Comparison of ENCODE assay signal across 10 cellular contexts in genomic region chr3:11592460-11593298, GRCh38. TPM values are rescaled to one million over a fixed set of nuclear protein-coding genes. Genes with fewer than 3 reads are reported as not detected.
DNase-seq lines count a peak whose midpoint lies in the region; ATAC-seq and TF ChIP-seq lines count a peak whose summit lies in the region.
"Had no signal": no experiment of that assay in that cellular context is flagged by ENCODE, and none has a peak within 500 bp of the region (broad histone marks: within the 10 kb centered on the region; RNA-seq: fewer than 3 reads in every experiment).

No MANE protein-coding gene starts in this region.

- DNase-seq in Caco-2 = no peak
- DNase-seq in amniotic epithelial cell (ENCODE audit: low read depth) = peak; percentile 39
- no peak for DNase-seq in hepatocyte (ENCODE audit: low spot score)
- DNase-seq in prostate gland (ENCODE audit: low spot score) = no peak
- DNase-seq in NAMALWA (ENCODE audit: low spot score) = no peak
- DNase-seq in ureter (ENCODE audit: low spot score) = no peak
- DNase-seq: amniotic stem cell, NCI-H2081 had no signal

- no peak overlapping the region for H3K4me3 Mint-ChIP-seq in Caco-2 (ENCODE audit: unreplicated experiment)

- POLR2A ChIA-PET in Caco-2 (lab: Charles Lee) = no interaction called here

- peak overlapping the region; percentile 86 for H3K27ac Mint-ChIP-seq in Caco-2 (ENCODE audit: unreplicated experiment)

- H2AFZ ChIP-seq in hepatocyte = no peak overlapping the region

- peak overlapping the region; percentile 44 for H3K4me2 ChIP-seq in hepatocyte

- 78% methylated on average over 14 of the region's 14 CpGs for WGBS in hepatocyte (ENCODE audit: low lambda C conversion rate, missing lambda C conversion rate)
- WGBS in prostate gland = 20% methylated on average over 14 of the region's 14 CpGs

- intact Hi-C loops in Caco-2 (cut with micrococcal nuclease; ENCODE audit: unreplicated experiment) = no loop called here
- intact Hi-C loops in prostate gland (cut with DNase I) = no loop called here

- H3K9me3 Mint-ChIP-seq in Caco-2 (ENCODE audit: unreplicated experiment) = peaks cover 6% of the 10 kb centered on the region

- H3K9me2 ChIP-seq in hepatocyte (replicated peaks; ENCODE audit: insufficient read depth) = no peaks in the 10 kb centered on the region

- peaks cover 21% of the 10 kb centered on the region for H3K4me1 Mint-ChIP-seq in Caco-2 (ENCODE audit: low read depth, unreplicated experiment)

- H3K9me3 ChIP-seq in Caco-2 (no peaks in the 10 kb centered on the region), hepatocyte (ENCODE audit: low read depth) (no peaks in the 10 kb centered on the region), prostate gland (no peaks in the 10 kb centered on the region)

- peaks cover 21% of the 10 kb centered on the region for H3K36me3 Mint-ChIP-seq in Caco-2 (ENCODE audit: insufficient read depth, unreplicated experiment)

- no peak overlapping the region for H3K4me3 ChIP-seq in Caco-2 (ENCODE audit: low read depth, low read length)
- H3K4me3 ChIP-seq in hepatocyte = no peak overlapping the region
- H3K4me3 ChIP-seq in prostate gland = no peak overlapping the region

- H3K27me3 ChIP-seq in Caco-2 (replicated peaks; ENCODE audit: control insufficient read depth, insufficient read depth, low read length) = no peaks in the 10 kb centered on the region
- no peaks in the 10 kb centered on the region for H3K27me3 ChIP-seq in hepatocyte
- no peaks in the 10 kb centered on the region for H3K27me3 ChIP-seq in prostate gland (replicated peaks; ENCODE audit: insufficient read depth)

- H3K4me1 ChIP-seq in Caco-2 (0 out of 2 replicates have a peak, but pooled peaks cover 11% of the 10 kb centered on the region), hepatocyte (ENCODE audit: insufficient read depth) (peaks cover 35% of the 10 kb centered on the region), prostate gland (replicated peaks) (peaks cover 12% of the 10 kb centered on the region)

- no TSS peak for BruUV-seq in Caco-2 (replicated peaks; lab: Mats Ljungman, UMichigan)

- no peak for ATAC-seq in HG02588 (IDR thresholded peaks at IDR 0.05; ENCODE audit: unreplicated experiment)
- no peak for ATAC-seq in GM19023 (IDR thresholded peaks at IDR 0.05; ENCODE audit: unreplicated experiment)

- H3K27me3 Mint-ChIP-seq in Caco-2 (ENCODE audit: insufficient read depth, unreplicated experiment) = no peaks in the 10 kb centered on the region

- no peak for TF ChIP-seq POLR2A in prostate gland (IDR thresholded peaks at IDR 0.05)

- peaks cover 58% of the 10 kb centered on the region for H4K20me1 ChIP-seq in hepatocyte (ENCODE audit: insufficient read depth, poor library complexity, severe bottlenecking)

- CTCF ChIA-PET in Caco-2 (lab: Charles Lee) = no interaction called here

- 0 out of 2 replicates have a peak, but pooled peaks cover 2% of the 10 kb centered on the region for H3K36me3 ChIP-seq in Caco-2 (ENCODE audit: control insufficient read depth, insufficient read depth, low read length)
- no peaks in the 10 kb centered on the region for H3K36me3 ChIP-seq in hepatocyte (replicated peaks; ENCODE audit: insufficient read depth, low read depth)
- H3K36me3 ChIP-seq in prostate gland = no peaks in the 10 kb centered on the region

- peaks cover 91% of the 10 kb centered on the region for H3K79me2 ChIP-seq in hepatocyte

- TF ChIP-seq CTCF in Caco-2 (IDR thresholded peaks at IDR 0.05; ENCODE audit: insufficient read depth in 1 of 2, low read depth in 1 of 2, low read length in 1 of 2, severe bottlenecking in 1 of 2, unreplicated experiment in 1 of 2) (no peak), hepatocyte (IDR thresholded peaks at IDR 0.05; ENCODE audit: poor library complexity) (no peak), prostate gland (IDR thresholded peaks at IDR 0.05) (no peak)

- H3K27ac ChIP-seq in hepatocyte (peak overlapping the region; percentile 78), prostate gland (peak overlapping the region; percentile 48 to 65)

RNA-seq across cellular contexts. Expression of gene VGLL4, which starts 51.0 kb away (rescaled TPM):
- total RNA-seq in Caco-2 (2022) (42.8 and 46.1 TPM in 2 replicates), hepatocyte (99.3 and 109 TPM in 2 replicates), prostate gland (100 to 1,000 TPM in 1 of 2 donors, 10 to 100 TPM in 1; 87.2 to 203 TPM), ureter (88.3 TPM)
- 57.9 and 70.5 TPM in 2 replicates for polyA plus RNA-seq in hepatocyte
